ENCODE assay signal across 1 cellular context in the genomic region with DNA sequence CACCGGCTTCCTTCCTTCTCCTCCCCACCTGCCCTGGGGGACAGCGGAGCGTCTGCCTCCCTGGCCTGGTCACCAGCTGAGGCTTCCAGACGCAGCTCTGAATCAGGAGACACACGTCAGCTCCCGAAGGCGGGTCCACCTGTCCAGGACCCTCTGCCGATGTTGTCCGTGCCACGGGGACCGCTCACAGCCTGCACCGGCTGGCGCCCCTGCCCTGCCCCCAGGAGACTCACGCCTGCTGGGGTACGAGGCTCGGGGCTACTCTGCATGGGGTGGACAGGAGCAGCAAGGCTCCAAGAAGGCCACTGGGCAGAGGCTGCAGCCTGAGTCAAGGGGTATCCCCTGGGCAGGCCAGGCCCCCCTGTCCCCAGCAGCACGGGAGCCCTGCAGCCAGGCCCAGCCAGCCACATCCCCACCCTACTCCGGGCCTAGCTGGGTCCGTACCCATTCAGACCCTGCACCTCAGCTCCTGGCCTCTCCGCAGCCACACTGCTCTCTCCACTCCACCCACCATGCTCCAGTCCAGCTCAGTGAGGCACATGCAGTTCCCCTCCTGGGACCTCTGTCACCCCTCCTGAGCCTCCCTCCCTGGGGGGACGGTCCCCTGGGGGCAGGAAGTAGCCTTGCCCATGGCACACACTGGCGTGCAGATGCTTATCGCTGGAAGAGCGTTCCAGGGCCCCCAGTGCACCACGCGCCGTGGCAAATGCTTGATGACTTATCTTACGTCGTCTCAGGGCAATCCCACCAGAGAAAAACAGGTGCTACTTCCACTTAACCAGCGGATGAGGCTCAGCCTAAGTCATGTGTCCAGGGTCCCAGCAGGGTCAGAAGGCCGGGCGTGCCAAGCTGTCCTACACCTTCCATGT.
TF ChIP-seq lines count a peak whose summit lies in the region.

No MANE protein-coding gene starts in this region.

TF ChIP-seq in K562, 482 proteins besides CTCF, POLR2A, EP300 and RAD21:
- TF ChIP-seq ETV1 (tag; conservative IDR thresholded peaks at IDR 0.05; ENCODE audit: low read depth): no peak
- TF ChIP-seq, protein P1, sequence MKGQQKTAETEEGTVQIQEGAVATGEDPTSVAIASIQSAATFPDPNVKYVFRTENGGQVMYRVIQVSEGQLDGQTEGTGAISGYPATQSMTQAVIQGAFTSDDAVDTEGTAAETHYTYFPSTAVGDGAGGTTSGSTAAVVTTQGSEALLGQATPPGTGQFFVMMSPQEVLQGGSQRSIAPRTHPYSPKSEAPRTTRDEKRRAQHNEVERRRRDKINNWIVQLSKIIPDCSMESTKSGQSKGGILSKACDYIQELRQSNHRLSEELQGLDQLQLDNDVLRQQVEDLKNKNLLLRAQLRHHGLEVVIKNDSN (CRISPR knock-in tag; IDR thresholded peaks at IDR 0.05): peak; percentile 10; the same call in 1 of the 2 replicates
- TF ChIP-seq MED1 (CRISPR knock-in tag; IDR thresholded peaks at IDR 0.05; ENCODE audit: borderline replicate concordance): no peak
